ENCODE assay signal across 19 cellular contexts in the genomic region with DNA sequence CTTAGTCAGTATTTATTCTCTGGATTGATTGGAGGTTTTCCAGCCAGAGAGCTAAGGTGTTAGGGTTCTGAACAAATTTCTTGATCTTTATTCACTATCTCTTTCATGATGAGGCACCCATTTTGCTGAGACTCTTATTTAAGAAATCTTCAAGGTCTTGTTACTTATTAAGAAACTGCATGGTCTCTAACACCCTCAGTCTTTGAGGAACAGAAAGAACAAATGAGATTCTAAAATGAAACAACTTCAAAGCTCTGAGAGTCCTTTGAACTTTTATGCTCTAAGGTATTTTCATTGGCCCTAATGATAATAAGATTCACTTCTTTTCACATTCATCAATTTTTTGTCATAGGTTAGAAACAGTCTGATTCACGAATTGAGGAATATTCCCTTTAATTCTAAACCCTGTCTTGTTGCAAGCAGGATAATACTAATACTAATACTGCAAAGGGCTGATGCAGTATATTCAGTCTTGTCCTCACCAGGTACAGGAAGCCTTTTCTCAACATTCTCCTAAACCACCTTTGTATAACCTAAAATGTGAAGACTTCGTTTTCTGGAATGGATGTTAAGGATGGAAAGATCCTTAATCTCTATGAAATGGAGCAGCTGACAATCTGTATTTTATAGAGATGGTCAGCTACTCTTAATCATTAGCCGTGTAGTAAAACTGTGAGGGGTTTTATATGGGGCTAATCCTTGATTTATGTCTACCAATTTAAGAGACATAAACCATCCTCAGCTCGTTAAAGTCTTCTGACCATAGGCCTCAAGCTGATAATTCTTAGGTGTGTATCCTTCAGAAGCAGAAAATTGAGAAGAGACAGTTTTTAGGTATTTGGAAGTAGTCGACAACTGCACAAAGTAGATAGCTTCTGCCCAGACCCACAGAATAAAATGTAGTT.
DNase-seq lines count a peak whose midpoint lies in the region; ATAC-seq, FAIRE-seq and TF ChIP-seq lines count a peak whose summit lies in the region.
"Had no signal": no experiment of that assay in that cellular context is flagged by ENCODE, and none has a peak within 500 bp of the region (broad histone marks: within the 10 kb centered on the region; RNA-seq: fewer than 3 reads in every experiment).

No MANE protein-coding gene starts in this region.

- peak; percentile 46 for ATAC-seq in GM19023 (IDR thresholded peaks at IDR 0.05; ENCODE audit: unreplicated experiment)
- peak; percentile 56 for ATAC-seq in HG02588 (IDR thresholded peaks at IDR 0.05; ENCODE audit: unreplicated experiment)
- peak; percentile 75 for ATAC-seq in HG03354 (IDR thresholded peaks at IDR 0.05; ENCODE audit: poor library complexity, severe bottlenecking, unreplicated experiment)
- ATAC-seq: activated T-helper 17 cell treated with anti-CD3 and anti-CD28 coated beads, Interleukin-2, amount 50 U/mL, for 72 hours; gastroesophageal sphincter; left cardiac atrium had no signal

- no peak for TF ChIP-seq POLR2A in tibial nerve (IDR thresholded peaks at IDR 0.05)

- WGBS in tibial nerve, 2 donors = 56 to 64% methylated on average over 5 of the region's 5 CpGs

- TF ChIP-seq CTCF in tibial nerve (IDR thresholded peaks at IDR 0.05) = no peak

- H3K4me3 ChIP-seq in tibial nerve = no peak overlapping the region
- H3K4me3 ChIP-seq: dorsolateral prefrontal cortex, gastroesophageal sphincter, neural progenitor cell, testis had no signal

- no peaks in the 10 kb centered on the region for H3K27me3 ChIP-seq in tibial nerve
- H3K27me3 ChIP-seq: dorsolateral prefrontal cortex, gastroesophageal sphincter, neural progenitor cell, testis had no signal

- no peaks in the 10 kb centered on the region for H3K4me1 ChIP-seq in tibial nerve
- H3K4me1 ChIP-seq: gastroesophageal sphincter, neural progenitor cell, testis had no signal

- no peak for FAIRE-seq in frontal cortex (lab: Jason Lieb, UNC)
- FAIRE-seq: bronchial epithelial cell, D721Med, GM12892 had no signal

- H3K36me3 ChIP-seq in tibial nerve = no peaks in the 10 kb centered on the region
- H3K36me3 ChIP-seq: gastroesophageal sphincter, neural progenitor cell had no signal

- no peak for DNase-seq in tibial nerve (ENCODE audit: low spot score in 2 of 2)
- no peak for DNase-seq in frontal cortex (ENCODE audit: low spot score in 2 of 2)
- DNase-seq in stimulated activated CD4-positive, alpha-beta T cell treated with anti-CD3 and anti-CD28 coated beads, Interleukin-15, amount 100 ng/mL, for 24 hours = no peak
- no peak for DNase-seq in NCI-H2227 treated with DMSO at 0.1 percent for 48 hours (lab: John Stamatoyannopoulos, UW)
- DNase-seq: dorsolateral prefrontal cortex, left cardiac atrium, NCI-H1930, NCI-H510A, SHP77, testis had no signal

- H3K9me3 ChIP-seq in tibial nerve = no peaks in the 10 kb centered on the region
- H3K9me3 ChIP-seq: gastroesophageal sphincter, testis had no signal

- H3K27ac ChIP-seq in tibial nerve = no peak overlapping the region
- H3K27ac ChIP-seq: dorsolateral prefrontal cortex, gastroesophageal sphincter, neural progenitor cell, testis had no signal

- TF ChIP-seq EP300 in tibial nerve (IDR thresholded peaks at IDR 0.05) = no peak
